In genomic region chr1:1232801-1233566, GRCh38 we compare ENCODE assay signal across 10 cellular contexts. TPM values are rescaled to one million over a fixed set of nuclear protein-coding genes. Genes with fewer than 3 reads are reported as not detected.
A peak's percentile ranks its signal among the peaks of the same experiment; 100 is the strongest.
DNase-seq lines count a peak whose midpoint lies in the region; TF ChIP-seq lines count a peak whose summit lies in the region.
"Had no signal": no experiment of that assay in that cellular context is flagged by ENCODE, and none has a peak within 500 bp of the region (broad histone marks: within the 10 kb centered on the region; RNA-seq: fewer than 3 reads in every experiment).

No MANE protein-coding gene starts in this region.

- DNase-seq in PC-9 = no peak
- no peak for DNase-seq in epithelial cell of prostate (ENCODE audit: low read depth, low spot score)
- no peak for DNase-seq in COR-L47 (lab: John Stamatoyannopoulos, UW)
- no peak for DNase-seq in cerebellar cortex (ENCODE audit: low spot score)
- no peak for DNase-seq in NCI-H2081 (lab: John Stamatoyannopoulos, UW)
- DNase-seq in posterior cingulate gyrus = no peak
- DNase-seq: activated gamma-delta T cell treated with Interleukin-2 at 50 U/mL for 16 hours; stimulated activated CD4-positive, alpha-beta T cell treated with anti-CD3 and anti-CD28 coated beads, Interleukin-4, amount 100 ng/mL, for 1 hour had no signal

- no peaks in the 10 kb centered on the region for H3K36me3 ChIP-seq in ES-I3 (ENCODE audit: insufficient read depth, low read length)
- H3K36me3 ChIP-seq in PC-9 (ENCODE audit: low read depth) = no peaks in the 10 kb centered on the region
- peaks cover 10% of the 10 kb centered on the region for H3K36me3 ChIP-seq in rectal smooth muscle tissue (ENCODE audit: control insufficient read depth, insufficient read depth, low read length)

- no TSS peak for BruUV-seq in PC-9 (replicated peaks; lab: Mats Ljungman, UMichigan)

- TF ChIP-seq CTCF in PC-9 (conservative IDR thresholded peaks at IDR 0.05) = no peak

- CTCF ChIA-PET in PC-9 (lab: Charles Lee) = no interaction called here

- intact Hi-C loops in PC-9 (cut with micrococcal nuclease; ENCODE audit: unreplicated experiment) = loop anchor here (10.0 kb wide), 1 partner anchor 248 kb away; the partner anchor contains the start of gene PERM1
- intact Hi-C loops in posterior cingulate gyrus (cut with DNase I) = loop anchor here (1.0 to 5.0 kb wide), 3 partner anchors 40 to 117 kb away; partner anchors contain the start of genes C1orf159 and UBE2J2

- H3K9me3 ChIP-seq in ES-I3 (ENCODE audit: control insufficient read depth, insufficient read depth, low read length) (no peaks in the 10 kb centered on the region), PC-9 (ENCODE audit: insufficient read depth, low read depth) (no peaks in the 10 kb centered on the region)

- no peak overlapping the region for H2AFZ ChIP-seq in PC-9

- no peaks in the 10 kb centered on the region for H3K27me3 ChIP-seq in PC-9 (ENCODE audit: insufficient read depth, low read depth)
- H3K27me3 ChIP-seq in rectal smooth muscle tissue (ENCODE audit: control insufficient read depth, insufficient read depth, low read length) = peaks cover 4% of the 10 kb centered on the region

- POLR2A ChIA-PET in PC-9 (lab: Charles Lee; ENCODE audit: unreplicated experiment) = no interaction called here

- H3K27ac ChIP-seq in PC-9 = no peak overlapping the region
- H3K27ac ChIP-seq in epithelial cell of prostate = peak overlapping the region; percentile 78
- H3K27ac ChIP-seq in rectal smooth muscle tissue (ENCODE audit: low read depth, low read length) = no peak overlapping the region

- H3K4me1 ChIP-seq in ES-I3 (ENCODE audit: insufficient read depth, low read length) = peaks cover 4% of the 10 kb centered on the region; the same call in 1 of the 2 replicates
- peaks cover 50% of the 10 kb centered on the region for H3K4me1 ChIP-seq in PC-9 (replicated peaks; ENCODE audit: insufficient read depth)
- peaks cover 6% of the 10 kb centered on the region for H3K4me1 ChIP-seq in rectal smooth muscle tissue (ENCODE audit: control insufficient read depth, insufficient read depth, low read length)

- H3K9me2 ChIP-seq in PC-9 (ENCODE audit: insufficient read depth) = no peaks in the 10 kb centered on the region

- H3F3A ChIP-seq in PC-9 (ENCODE audit: insufficient read depth, low read depth) = peaks cover 42% of the 10 kb centered on the region; the same call in 1 of the 2 replicates

- peak overlapping the region; percentile 71 for H3K4me2 ChIP-seq in PC-9

- H3K9ac ChIP-seq in ES-I3 (ENCODE audit: low read depth, low read length) (peak overlapping the region; percentile 30; the same call in 1 of the 2 replicates), rectal smooth muscle tissue (ENCODE audit: low read length) (no peak overlapping the region)

- peaks cover 72% of the 10 kb centered on the region for H3K79me2 ChIP-seq in PC-9 (ENCODE audit: low read depth)

- peak overlapping the region; percentile 43; the same call in 1 of the 2 replicates for H3K4me3 ChIP-seq in PC-9
- H3K4me3 ChIP-seq in rectal smooth muscle tissue (ENCODE audit: low read length) = peak overlapping the region; percentile 59

- peaks cover 21% of the 10 kb centered on the region for H4K20me1 ChIP-seq in PC-9 (ENCODE audit: insufficient read depth)

RNA-seq across cellular contexts. Expression of gene B3GALT6, which starts 0.9 kb away (rescaled TPM):
- 16.2 and 20.8 TPM in 2 replicates for total RNA-seq in PC-9 (2021)

RNA-seq across cellular contexts. Expression of gene SDF4, which starts 1.2 kb away (rescaled TPM):
- total RNA-seq in PC-9 (2021) = 133 and 139 TPM in 2 replicates

RNA-seq across cellular contexts. Expression of gene C1QTNF12, which starts 13.5 kb away (rescaled TPM):
- total RNA-seq in PC-9 (2021) = 5.2 and 11.8 TPM in 2 replicates

RNA-seq across cellular contexts. Expression of gene TNFRSF4, which starts 19.0 kb away (rescaled TPM):
- total RNA-seq in PC-9 (2021) = 0.20 and 0.38 TPM in 2 replicates

RNA-seq across cellular contexts. Expression of gene TNFRSF18, which starts 26.6 kb away (rescaled TPM):
- total RNA-seq in PC-9 (2021) = 6.9 and 14.1 TPM in 2 replicates
